24 cellular contexts compared by ENCODE assay signal in genomic region chrX:6758234-6758633, GRCh38.
DNase-seq lines count a peak whose midpoint lies in the region; ATAC-seq, FAIRE-seq and TF ChIP-seq lines count a peak whose summit lies in the region.
"Had no signal": no experiment of that assay in that cellular context is flagged by ENCODE, and none has a peak within 500 bp of the region (broad histone marks: within the 10 kb centered on the region; RNA-seq: fewer than 3 reads in every experiment).

No MANE protein-coding gene starts in this region.

- FAIRE-seq in GM12891 (lab: Jason Lieb, UNC): peak; percentile 33
- FAIRE-seq in astrocyte (lab: Jason Lieb, UNC): peak; percentile 45
- FAIRE-seq: D721Med, G401.6 had no signal

- DNase-seq in GM12891 (ENCODE audit: insufficient read length, low spot score): no peak
- no peak for DNase-seq in Karpas-422
- DNase-seq in astrocyte (ENCODE audit: low read depth): no peak
- no peak for DNase-seq in thyroid gland
- no peak for DNase-seq in cerebellar cortex (ENCODE audit: low spot score)
- DNase-seq in DMS114 treated with DMSO at 0.1 percent for 48 hours (lab: John Stamatoyannopoulos, UW; ENCODE audit: unreplicated experiment): no peak
- DNase-seq: AML-193; Caco-2; Calu3; CD4-positive, alpha-beta T cell; CD8-positive, alpha-beta T cell; DMS153; DMS53; DMS79 treated with DMSO at 0.1 percent for 48 hours; GF-D8 had no signal

- no peaks in the 10 kb centered on the region for H3K79me2 ChIP-seq in Karpas-422 (ENCODE audit: low read length)
- no peaks in the 10 kb centered on the region for H3K79me2 ChIP-seq in astrocyte (ENCODE audit: insufficient read depth, low read length)

- no peaks in the 10 kb centered on the region for H3K27me3 ChIP-seq in Karpas-422 (ENCODE audit: low read length)
- no peaks in the 10 kb centered on the region for H3K27me3 ChIP-seq in astrocyte (ENCODE audit: insufficient read depth, low read length)
- no peaks in the 10 kb centered on the region for H3K27me3 ChIP-seq in thyroid gland
- H3K27me3 ChIP-seq: BLaER1 treated with 17β-estradiol and CSF1 and Interleukin-3, amounts not matched to agents 10 nM and 100 nM had no signal

- H3K4me2 ChIP-seq in Karpas-422 (ENCODE audit: low read depth, low read length, poor library complexity, severe bottlenecking) (peak overlapping the region; percentile 21), astrocyte (ENCODE audit: low read length) (no peak overlapping the region)
- H3K4me2 ChIP-seq: A549; BLaER1 treated with 17β-estradiol and CSF1 and Interleukin-3, amounts not matched to agents 10 nM and 100 nM had no signal

- no peaks in the 10 kb centered on the region for H3K9me2 ChIP-seq in Karpas-422 (replicated peaks; ENCODE audit: insufficient read depth, low read length)

- 40 to 73% methylated on average over 6 of the region's 6 CpGs for WGBS in thyroid gland, 2 donors

- no peaks in the 10 kb centered on the region for H3K4me1 Mint-ChIP-seq in astrocyte (ENCODE audit: low read depth, unreplicated experiment)
- H3K4me1 Mint-ChIP-seq: B cell had no signal

- H3K27ac Mint-ChIP-seq in astrocyte (ENCODE audit: unreplicated experiment): no peak overlapping the region
- H3K27ac Mint-ChIP-seq: B cell; CD4-positive, alpha-beta T cell; CD8-positive, alpha-beta T cell had no signal

- H3K4me1 ChIP-seq in Karpas-422 (ENCODE audit: low read length) (peaks cover 59% of the 10 kb centered on the region), astrocyte (ENCODE audit: insufficient read depth, low read length) (no peaks in the 10 kb centered on the region), thyroid gland (no peaks in the 10 kb centered on the region)
- H3K4me1 ChIP-seq: A549; BLaER1 treated with 17β-estradiol and CSF1 and Interleukin-3, amounts not matched to agents 10 nM and 100 nM; Caco-2 had no signal

- H3K27ac ChIP-seq in Karpas-422 (ENCODE audit: low read length) (peak overlapping the region; percentile 10; the same call in 1 of the 2 replicates), astrocyte (ENCODE audit: low read depth, low read length) (no peak overlapping the region), thyroid gland (no peak overlapping the region)
- H3K27ac ChIP-seq: 22Rv1; A549; BLaER1 treated with 17β-estradiol and CSF1 and Interleukin-3, amounts not matched to agents 10 nM and 100 nM; C4-2B had no signal

- intact Hi-C loops in thyroid gland (cut with DNase I): no loop called here

- H3K27me3 Mint-ChIP-seq in astrocyte (ENCODE audit: low read depth, unreplicated experiment): no peaks in the 10 kb centered on the region
- H3K27me3 Mint-ChIP-seq: B cell; CD4-positive, alpha-beta T cell had no signal

- H4K20me1 ChIP-seq in Karpas-422 (ENCODE audit: insufficient read depth, low read depth, low read length) (no peaks in the 10 kb centered on the region), astrocyte (ENCODE audit: insufficient read depth, low read length) (no peaks in the 10 kb centered on the region)
- H4K20me1 ChIP-seq: BLaER1 treated with 17β-estradiol and CSF1 and Interleukin-3, amounts not matched to agents 10 nM and 100 nM had no signal

- no peak for TF ChIP-seq POLR2A in GM12891 (IDR thresholded peaks at IDR 0.05; ENCODE audit: low read depth, low read length)
- no peak for TF ChIP-seq POLR2A in thyroid gland (IDR thresholded peaks at IDR 0.05)

- TF ChIP-seq CTCF in astrocyte (IDR thresholded peaks at IDR 0.05; ENCODE audit: insufficient read depth, low read depth, low read length): no peak
- TF ChIP-seq CTCF in thyroid gland (IDR thresholded peaks at IDR 0.05): no peak

- no peak overlapping the region for H3K4me3 ChIP-seq in Karpas-422 (ENCODE audit: low read length)
- no peak overlapping the region for H3K4me3 ChIP-seq in astrocyte (ENCODE audit: insufficient read depth, low read depth, low read length)
- no peak overlapping the region for H3K4me3 ChIP-seq in thyroid gland (replicated peaks in 1 of 3)
- H3K4me3 ChIP-seq: A549; BLaER1 treated with 17β-estradiol and CSF1 and Interleukin-3, amounts not matched to agents 10 nM and 100 nM had no signal

- no peak overlapping the region for H3K9ac ChIP-seq in Karpas-422 (ENCODE audit: low read length)
- H3K9ac ChIP-seq in astrocyte (ENCODE audit: low read length): no peak overlapping the region
- H3K9ac ChIP-seq: BLaER1 treated with 17β-estradiol and CSF1 and Interleukin-3, amounts not matched to agents 10 nM and 100 nM had no signal

- H3K36me3 ChIP-seq in Karpas-422 (ENCODE audit: insufficient read depth, low read length) (no peaks in the 10 kb centered on the region; the same call in 1 of the 2 replicates), astrocyte (ENCODE audit: insufficient read depth, low read length) (no peaks in the 10 kb centered on the region), thyroid gland (no peaks in the 10 kb centered on the region)
- H3K36me3 ChIP-seq: BLaER1 treated with 17β-estradiol and CSF1 and Interleukin-3, amounts not matched to agents 10 nM and 100 nM had no signal

- no peaks in the 10 kb centered on the region for H3K9me3 ChIP-seq in Karpas-422 (ENCODE audit: low read length)
- H3K9me3 ChIP-seq in astrocyte (ENCODE audit: insufficient read depth, low read depth, low read length): no peaks in the 10 kb centered on the region
- no peaks in the 10 kb centered on the region for H3K9me3 ChIP-seq in thyroid gland
- H3K9me3 ChIP-seq: A549, Caco-2 had no signal

- H3K4me3 Mint-ChIP-seq in astrocyte (ENCODE audit: unreplicated experiment): no peak overlapping the region
- H3K4me3 Mint-ChIP-seq: B cell; CD4-positive, alpha-beta T cell; CD8-positive, alpha-beta T cell had no signal

- ATAC-seq in GM18867 (IDR thresholded peaks at IDR 0.05; ENCODE audit: unreplicated experiment) (peak; percentile 83), GM21717 (IDR thresholded peaks at IDR 0.05; ENCODE audit: unreplicated experiment) (no peak)
- ATAC-seq: A549; CD8-positive, alpha-beta T cell had no signal

- H2AFZ ChIP-seq in Karpas-422 (ENCODE audit: low read length): no peak overlapping the region
- no peak overlapping the region for H2AFZ ChIP-seq in astrocyte (ENCODE audit: low read depth, low read length)

- H3K9me3 Mint-ChIP-seq in astrocyte (ENCODE audit: unreplicated experiment): peaks cover 2% of the 10 kb centered on the region
- H3K9me3 Mint-ChIP-seq: CD8-positive, alpha-beta T cell had no signal

- no peaks in the 10 kb centered on the region for H3K36me3 Mint-ChIP-seq in astrocyte (ENCODE audit: low read depth, unreplicated experiment)
- H3K36me3 Mint-ChIP-seq: CD8-positive, alpha-beta T cell had no signal

TF ChIP-seq in GM12891, 5 proteins besides CTCF, POLR2A, EP300 and RAD21:
- TF ChIP-seq SPI1 (IDR thresholded peaks at IDR 0.05; ENCODE audit: low read depth, low read length) (no peak), POLR2AphosphoS5 (IDR thresholded peaks at IDR 0.05; ENCODE audit: low read depth, low read length) (no peak), PAX5 (IDR thresholded peaks at IDR 0.05; ENCODE audit: insufficient read depth, low read length, severe bottlenecking) (no peak), POU2F2 (IDR thresholded peaks at IDR 0.05; ENCODE audit: low read depth, low read length) (no peak), TAF1 (IDR thresholded peaks at IDR 0.05; ENCODE audit: low read depth, low read length) (no peak)
